ENCODE assay signal across 8 cellular contexts in genomic region chr22:40326905-40327735, GRCh38. TPM values are rescaled to one million over a fixed set of nuclear protein-coding genes. Genes with fewer than 3 reads are reported as not detected.
DNase-seq lines count a peak whose midpoint lies in the region; ATAC-seq and TF ChIP-seq lines count a peak whose summit lies in the region.

No MANE protein-coding gene starts in this region.

- peak overlapping the region; percentile 22 for H3K4me3 Mint-ChIP-seq in activated CD8-positive, alpha-beta T cell treated with anti-CD3 and anti-CD28 coated beads for 36 hours
- H3K4me3 Mint-ChIP-seq in immature natural killer cell (no peak overlapping the region), type B pancreatic cell (peak overlapping the region; percentile 5)

- H3K9me3 ChIP-seq in cardiac muscle cell (ENCODE audit: low read depth): no peaks in the 10 kb centered on the region
- no peaks in the 10 kb centered on the region for H3K9me3 ChIP-seq in right atrium auricular region

- no peaks in the 10 kb centered on the region for H3K9me3 Mint-ChIP-seq in activated CD8-positive, alpha-beta T cell treated with anti-CD3 and anti-CD28 coated beads for 36 hours
- no peaks in the 10 kb centered on the region for H3K9me3 Mint-ChIP-seq in immature natural killer cell
- no peaks in the 10 kb centered on the region for H3K9me3 Mint-ChIP-seq in type B pancreatic cell

- H3K4me3 ChIP-seq in cardiac muscle cell (no peak overlapping the region), right atrium auricular region (no peak overlapping the region)

- H3K27me3 ChIP-seq in cardiac muscle cell: no peaks in the 10 kb centered on the region
- no peaks in the 10 kb centered on the region for H3K27me3 ChIP-seq in right atrium auricular region

- CTCF ChIA-PET in activated CD8-positive, alpha-beta T cell treated with anti-CD3 and anti-CD28 coated beads for 36 hours (lab: Charles Lee): interaction anchor here (1.2 to 2.6 kb wide), 3 partner anchors 9 to 21 kb away, joined by 4 to 17 read pairs (median 4); partner anchors contain the start of gene ADSL

- H3K27ac Mint-ChIP-seq in activated CD8-positive, alpha-beta T cell treated with anti-CD3 and anti-CD28 coated beads for 36 hours: peak overlapping the region; percentile 87
- H3K27ac Mint-ChIP-seq in immature natural killer cell (peak overlapping the region in 4 of 6 donors; percentile 8 to 53 (median 36)), type B pancreatic cell (peak overlapping the region; percentile 33)

- in situ Hi-C loops in GM13977 (cut with MboI; ENCODE audit: low pct_unique_long_range_greater_than_20kb, low sequenced_read_pairs, unreplicated experiment): no loop called here

- no peak for TF ChIP-seq CTCF in cardiac muscle cell (IDR thresholded peaks at IDR 0.05; ENCODE audit: low read depth, low read length)
- TF ChIP-seq CTCF in right atrium auricular region (IDR thresholded peaks at IDR 0.05): no peak
- TF ChIP-seq CTCF in activated CD8-positive, alpha-beta T cell treated with anti-CD3 and anti-CD28 coated beads for 36 hours (IDR thresholded peaks at IDR 0.05): no peak
- no peak for TF ChIP-seq CTCF in type B pancreatic cell (conservative IDR thresholded peaks at IDR 0.05)
- no peak for TF ChIP-seq CTCF in GM13977 (IDR thresholded peaks at IDR 0.05; ENCODE audit: extremely low read depth, insufficient read depth, missing control alignments)

- peak overlapping the region; percentile 23 for H3K27ac ChIP-seq in cardiac muscle cell
- H3K27ac ChIP-seq in right atrium auricular region: no peak overlapping the region

- POLR2A ChIA-PET in activated CD8-positive, alpha-beta T cell treated with anti-CD3 and anti-CD28 coated beads for 36 hours (lab: Charles Lee): interaction anchor here (0.8 to 3.6 kb wide), 6 partner anchors 19 to 283 kb away, joined by 3 to 12 read pairs (median 7); partner anchors contain the start of gene TNRC6B

- H3K4me1 ChIP-seq in cardiac muscle cell (ENCODE audit: low read depth) (no peaks in the 10 kb centered on the region), right atrium auricular region (peaks cover 0 to 11% of the 10 kb centered on the region in 2 donors)

- peaks cover 47% of the 10 kb centered on the region for H3K36me3 ChIP-seq in cardiac muscle cell
- peaks cover 16% of the 10 kb centered on the region for H3K36me3 ChIP-seq in right atrium auricular region

- intact Hi-C loops in activated CD8-positive, alpha-beta T cell treated with anti-CD3 and anti-CD28 coated beads for 36 hours (cut with micrococcal nuclease): no loop called here

- ATAC-seq in activated CD8-positive, alpha-beta T cell treated with anti-CD3 and anti-CD28 coated beads for 36 hours: peak; percentile 9

- no peaks in the 10 kb centered on the region for H3K27me3 Mint-ChIP-seq in activated CD8-positive, alpha-beta T cell treated with anti-CD3 and anti-CD28 coated beads for 36 hours
- H3K27me3 Mint-ChIP-seq in immature natural killer cell (ENCODE audit: low read depth in 3 of 3): peaks cover 0 to 19% (median 5%) of the 10 kb centered on the region in 3 donors
- no peaks in the 10 kb centered on the region for H3K27me3 Mint-ChIP-seq in type B pancreatic cell

- DNase-seq in cardiac muscle cell (ENCODE audit: low read depth in 1 of 2, low spot score in 1 of 2): peak in 1 of 2 donors; percentile 20
- DNase-seq in right atrium auricular region (ENCODE audit: low spot score): no peak
- DNase-seq in activated CD8-positive, alpha-beta T cell treated with anti-CD3 and anti-CD28 coated beads for 36 hours: peak; percentile 29
- DNase-seq in immature natural killer cell: no peak
- no peak for DNase-seq in type B pancreatic cell (ENCODE audit: extremely low spot score, unreplicated experiment)
- DNase-seq in RPMI8226: no peak
- DNase-seq in NCI-H2171 (lab: John Stamatoyannopoulos, UW): no peak
- DNase-seq in GM13977 (ENCODE audit: low spot score): no peak

- H3K36me3 Mint-ChIP-seq in activated CD8-positive, alpha-beta T cell treated with anti-CD3 and anti-CD28 coated beads for 36 hours (ENCODE audit: low read depth): peaks cover 17% of the 10 kb centered on the region
- H3K36me3 Mint-ChIP-seq in immature natural killer cell (peaks cover 8 to 25% (median 16%) of the 10 kb centered on the region in 3 donors), type B pancreatic cell (peaks cover 8% of the 10 kb centered on the region)

- H3K4me1 Mint-ChIP-seq in activated CD8-positive, alpha-beta T cell treated with anti-CD3 and anti-CD28 coated beads for 36 hours (ENCODE audit: low read depth): peaks cover 93% of the 10 kb centered on the region
- H3K4me1 Mint-ChIP-seq in immature natural killer cell (peaks cover 33 to 66% of the 10 kb centered on the region in 2 donors), type B pancreatic cell (ENCODE audit: unreplicated experiment) (peaks cover 24% of the 10 kb centered on the region)

RNA-seq across cellular contexts. Expression of gene ADSL, which starts 19.2 kb away (rescaled TPM):
- total RNA-seq in cardiac muscle cell (110 and 138 TPM in 2 replicates), right atrium auricular region (10 to 100 TPM; 41.8 to 69.9 TPM), type B pancreatic cell (ENCODE audit: low replicate concordance) (52.2 and 82.8 TPM in 2 replicates)
- polyA plus RNA-seq in cardiac muscle cell (85.2 and 116 TPM in 2 replicates), immature natural killer cell (10 to 100 TPM; 57.5 to 59.7 (median 59.3) TPM)
- total RNA-seq in activated CD8-positive, alpha-beta T cell treated with anti-CD3 and anti-CD28 coated beads for 36 hours: 100 to 1,000 TPM; 160 to 169 TPM

RNA-seq across cellular contexts. Expression of gene SGSM3, which starts 43.3 kb away (rescaled TPM):
- total RNA-seq in cardiac muscle cell (85.2 and 96.0 TPM in 2 replicates), right atrium auricular region (10 to 100 TPM; 29.0 to 36.3 TPM), type B pancreatic cell (ENCODE audit: low replicate concordance) (106 and 125 TPM in 2 replicates)
- polyA plus RNA-seq in cardiac muscle cell (115 and 152 TPM in 2 replicates), immature natural killer cell (10 to 100 TPM; 51.7 to 67.5 (median 59.5) TPM)
- total RNA-seq in activated CD8-positive, alpha-beta T cell treated with anti-CD3 and anti-CD28 coated beads for 36 hours: 10 to 100 TPM; 60.2 to 64.3 TPM

Comparison
In these comparisons a context has a peak if more than half of its experiments do, and no peak if none do; other contexts are left out.
1. H3K27ac Mint-ChIP-seq: peak in every context shown above with its lines; median percentile 87 in activated CD8-positive, alpha-beta T cell treated with anti-CD3 and anti-CD28 coated beads for 36 hours; 36 in immature natural killer cell; 33 in type B pancreatic cell.
2. H3K4me3 Mint-ChIP-seq: peak in activated CD8-positive, alpha-beta T cell treated with anti-CD3 and anti-CD28 coated beads for 36 hours (single experiment) and type B pancreatic cell (single experiment); none in immature natural killer cell (0 of 5).